Comparison of ENCODE assay signal across 17 cellular contexts in genomic region chr4:4848540-4848939, GRCh38. TPM values are rescaled to one million over a fixed set of nuclear protein-coding genes. Genes with fewer than 3 reads are reported as not detected.
"Had no signal": no experiment of that assay in that cellular context is flagged by ENCODE, and none has a peak within 500 bp of the region (broad histone marks: within the 10 kb centered on the region; RNA-seq: fewer than 3 reads in every experiment).

No MANE protein-coding gene starts in this region.

- H3K27me3 ChIP-seq: thyroid gland, uterus had no signal

- H3K9me3 ChIP-seq: esophagus muscularis mucosa, thyroid gland, uterus had no signal

- H3K4me3 ChIP-seq: coronary artery, esophagus muscularis mucosa, hepatocyte, thyroid gland, uterus had no signal

- H3K4me2 ChIP-seq: hepatocyte had no signal

- H3K27ac ChIP-seq: coronary artery, epithelial cell of prostate, esophagus muscularis mucosa, hepatocyte, thyroid gland, uterus had no signal

- H3K36me3 ChIP-seq: esophagus muscularis mucosa, thyroid gland, uterus had no signal

- FAIRE-seq: endometrium, small intestine had no signal

- H2AFZ ChIP-seq: hepatocyte had no signal

- H3K4me1 ChIP-seq: uterus had no signal

- ATAC-seq: left colon; naive thymus-derived CD4-positive, alpha-beta T cell had no signal

- H3K79me2 ChIP-seq: hepatocyte had no signal

- DNase-seq: effector CD8-positive, alpha-beta T cell; foreskin fibroblast; left colon; mesendoderm; naive thymus-derived CD4-positive, alpha-beta T cell; nephron progenitor cell; small intestine; stimulated activated CD4-positive, alpha-beta T cell treated with anti-CD3 and anti-CD28 coated beads, Interleukin-2, amount 100 ng/mL, for 48 hours; stimulated activated naive CD4-positive, alpha-beta T cell treated with Interleukin-2 at 50 U/mL for 16 hours; thyroid gland; uterus had no signal

RNA-seq across cellular contexts. Expression of gene MSX1, which starts 10.9 kb away (rescaled TPM):
- total RNA-seq: mononuclear cell; naive thymus-derived CD4-positive, alpha-beta T cell had no signal
- polyA plus RNA-seq: naive thymus-derived CD4-positive, alpha-beta T cell had no signal
